ENCODE assay signal across 27 cellular contexts in the genomic region with DNA sequence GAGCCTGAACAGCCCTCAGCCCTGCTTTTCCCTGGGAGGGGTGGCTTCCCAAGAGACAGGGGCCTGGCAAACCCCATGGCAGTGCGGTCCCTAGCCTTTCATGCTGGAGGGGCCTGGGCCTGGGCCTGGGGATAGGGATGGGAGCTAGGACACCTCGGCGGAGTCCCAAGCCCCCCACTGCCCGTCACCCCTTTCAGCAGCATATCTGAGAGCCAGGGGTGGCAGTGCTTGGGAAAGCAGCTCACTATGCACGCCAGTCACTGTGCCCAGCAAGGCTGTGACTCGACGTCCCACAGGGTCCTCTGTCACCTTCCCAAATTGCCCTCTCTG. TPM values are rescaled to one million over a fixed set of nuclear protein-coding genes. Genes with fewer than 3 reads are reported as not detected.
A peak's percentile ranks its signal among the peaks of the same experiment; 100 is the strongest.
DNase-seq lines count a peak whose midpoint lies in the region; ATAC-seq and TF ChIP-seq lines count a peak whose summit lies in the region.
"Had no signal": no experiment of that assay in that cellular context is flagged by ENCODE, and none has a peak within 500 bp of the region (broad histone marks: within the 10 kb centered on the region; RNA-seq: fewer than 3 reads in every experiment).

No MANE protein-coding gene starts in this region.

- H3K4me1 Mint-ChIP-seq in Caco-2 (ENCODE audit: low read depth, unreplicated experiment), result peaks cover 12% of the 10 kb centered on the region

- no TSS peak for BruUV-seq in Caco-2 (replicated peaks; lab: Mats Ljungman, UMichigan)

- no peaks in the 10 kb centered on the region for H3K36me3 Mint-ChIP-seq in Caco-2 (ENCODE audit: insufficient read depth, unreplicated experiment)
- H3K36me3 Mint-ChIP-seq: CD4-positive, CD25-positive, alpha-beta regulatory T cell had no signal

- no peak for TF ChIP-seq POLR2A in suprapubic skin (IDR thresholded peaks at IDR 0.05)

- DNase-seq in Caco-2 (no peak), caudate nucleus (lab: John Stamatoyannopoulos, UW) (no peak), germinal center (ENCODE audit: low spot score) (no peak), suprapubic skin (ENCODE audit: low spot score in 2 of 2) (no peak)
- DNase-seq: CD4-positive, CD25-positive, alpha-beta regulatory T cell; COR-L47; DMS 273 treated with DMSO at 0.1 percent for 48 hours; DMS79; EL; GDM1; Karpas-422; NCI-H1092 treated with DMSO at 0.1 percent for 48 hours; NCI-H1436; NCI-H187; NCI-H2081 treated with DMSO at 0.1 percent for 48 hours; NCI-H2171; NCI-H226; NCI-H510A; SIG-M5 had no signal

- H3K27ac ChIP-seq in caudate nucleus (ENCODE audit: low read depth, low read length), result peak overlapping the region; percentile 21
- peak overlapping the region; percentile 38 for H3K27ac ChIP-seq in layer of hippocampus (ENCODE audit: low read depth, low read length)
- H3K27ac ChIP-seq in skin epidermis, result peak overlapping the region in 17 of 21 experiments; percentile 6 to 86 (median 65)
- no peak overlapping the region for H3K27ac ChIP-seq in suprapubic skin
- H3K27ac ChIP-seq: BLaER1, SK-N-MC had no signal

- CTCF ChIA-PET in Caco-2 (lab: Charles Lee), result interaction anchor here (1.6 kb wide), 1 partner anchor 45 kb away, joined by 5 read pairs; no protein-coding TSS in a partner anchor

- H3K9me3 ChIP-seq in Caco-2 (no peaks in the 10 kb centered on the region), suprapubic skin (no peaks in the 10 kb centered on the region)
- H3K9me3 ChIP-seq: BLaER1, Peyer's patch had no signal

- 74% methylated on average over 3 of the region's 7 CpGs for WGBS in suprapubic skin

- H3K27me3 ChIP-seq in Caco-2 (replicated peaks; ENCODE audit: control insufficient read depth, insufficient read depth, low read length) (no peaks in the 10 kb centered on the region), layer of hippocampus (ENCODE audit: control insufficient read depth, insufficient read depth, low read length) (no peaks in the 10 kb centered on the region), suprapubic skin (no peaks in the 10 kb centered on the region)
- H3K27me3 ChIP-seq: BLaER1, Peyer's patch had no signal

- H3K9me3 Mint-ChIP-seq in Caco-2 (ENCODE audit: unreplicated experiment), result no peaks in the 10 kb centered on the region

- no peak overlapping the region for H3K4me3 Mint-ChIP-seq in Caco-2 (ENCODE audit: unreplicated experiment)

- peak overlapping the region; percentile 40 for H3K27ac Mint-ChIP-seq in Caco-2 (ENCODE audit: unreplicated experiment)

- ATAC-seq in GM18519 (IDR thresholded peaks at IDR 0.05; ENCODE audit: low FRiP score, unreplicated experiment), result no peak
- ATAC-seq: GM12878 had no signal

- no peaks in the 10 kb centered on the region for H3K27me3 Mint-ChIP-seq in Caco-2 (ENCODE audit: insufficient read depth, unreplicated experiment)

- intact Hi-C loops in Caco-2 (cut with micrococcal nuclease; ENCODE audit: unreplicated experiment), result loop anchor here (5.0 kb wide), 1 partner anchor 50 kb away; no protein-coding TSS in a partner anchor

- peaks cover 44% of the 10 kb centered on the region for H3K4me1 ChIP-seq in Caco-2
- peaks cover 54% of the 10 kb centered on the region for H3K4me1 ChIP-seq in suprapubic skin

- H3K4me3 ChIP-seq in Caco-2 (ENCODE audit: low read depth, low read length) (no peak overlapping the region), skin epidermis (peak overlapping the region in 4 of 7 experiments; percentile 3 to 32 (median 12)), suprapubic skin (no peak overlapping the region)
- H3K4me3 ChIP-seq: BLaER1, GM12878, Peyer's patch, SK-N-MC had no signal

- POLR2A ChIA-PET in Caco-2 (lab: Charles Lee), result no interaction called here

- TF ChIP-seq CTCF in Caco-2 (IDR thresholded peaks at IDR 0.05; ENCODE audit: insufficient read depth in 1 of 2, low read depth in 1 of 2, low read length in 1 of 2, severe bottlenecking in 1 of 2, unreplicated experiment in 1 of 2), result no peak
- no peak for TF ChIP-seq CTCF in suprapubic skin (IDR thresholded peaks at IDR 0.05)

- TF ChIP-seq EP300 in suprapubic skin (IDR thresholded peaks at IDR 0.05), result no peak

- H3K36me3 ChIP-seq in Caco-2 (ENCODE audit: control insufficient read depth, insufficient read depth, low read length) (no peaks in the 10 kb centered on the region), suprapubic skin (no peaks in the 10 kb centered on the region)
- H3K36me3 ChIP-seq: BLaER1, Peyer's patch had no signal

RNA-seq across cellular contexts. Expression of gene SLC47A2, which starts 0.6 kb away (rescaled TPM):
- 0.16 and 0.20 TPM in 2 replicates for total RNA-seq in Caco-2 (2022)
- total RNA-seq in suprapubic skin, result 1 to 10 TPM in 2 of 4 donors, under 1 TPM in 1, not detected in 1; 0.96 to 7.9 (median 2.5) TPM
- total RNA-seq: CD4-positive, CD25-positive, alpha-beta regulatory T cell; GM12878; OCI-LY7 had no signal

RNA-seq across cellular contexts. Expression of gene ALDH3A1, which starts 31.1 kb away (rescaled TPM):
- total RNA-seq in Caco-2 (2022) (7.1 and 8.3 TPM in 2 replicates), suprapubic skin (100 to 1,000 TPM in 2 of 4 donors, 10 to 100 TPM in 2; 41.7 to 128 (median 83.9) TPM)
- total RNA-seq: CD4-positive, CD25-positive, alpha-beta regulatory T cell; GM12878 had no signal

Comparison
In these comparisons a context has a peak if more than half of its experiments do, and no peak if none do; other contexts are left out.
1. H3K4me3 ChIP-seq: peak in skin epidermis (4 of 7); none in Caco-2 (single experiment) and suprapubic skin (single experiment).